2 cellular contexts compared by ENCODE assay signal in genomic region chr16:11985250-11985649, GRCh38.
TF ChIP-seq lines count a peak whose summit lies in the region.

No MANE protein-coding gene starts in this region.

TF ChIP-seq in K562, 482 proteins besides CTCF, POLR2A, EP300 and RAD21:
- TF ChIP-seq, protein P1, sequence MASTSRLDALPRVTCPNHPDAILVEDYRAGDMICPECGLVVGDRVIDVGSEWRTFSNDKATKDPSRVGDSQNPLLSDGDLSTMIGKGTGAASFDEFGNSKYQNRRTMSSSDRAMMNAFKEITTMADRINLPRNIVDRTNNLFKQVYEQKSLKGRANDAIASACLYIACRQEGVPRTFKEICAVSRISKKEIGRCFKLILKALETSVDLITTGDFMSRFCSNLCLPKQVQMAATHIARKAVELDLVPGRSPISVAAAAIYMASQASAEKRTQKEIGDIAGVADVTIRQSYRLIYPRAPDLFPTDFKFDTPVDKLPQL (IDR thresholded peaks at IDR 0.05; ENCODE audit: extremely low read depth, insufficient read length), result no peak
- TF ChIP-seq SMAD4 (CRISPR knock-in tag; conservative IDR thresholded peaks at IDR 0.05), result peak; percentile 50; the same call in 1 of the 2 replicates
- peak; percentile 62; the same call in 1 of the 2 replicates for TF ChIP-seq L3MBTL2 (IDR thresholded peaks at IDR 0.05)

TF ChIP-seq in SK-N-SH treated with all-trans-retinoic acid at 6 μM for 48 hours, 23 proteins besides CTCF, POLR2A, EP300 and RAD21:
- TF ChIP-seq PPARA (CRISPR knock-in tag; IDR thresholded peaks at IDR 0.05; ENCODE audit: borderline replicate concordance), result no peak
- TF ChIP-seq, protein P2, sequence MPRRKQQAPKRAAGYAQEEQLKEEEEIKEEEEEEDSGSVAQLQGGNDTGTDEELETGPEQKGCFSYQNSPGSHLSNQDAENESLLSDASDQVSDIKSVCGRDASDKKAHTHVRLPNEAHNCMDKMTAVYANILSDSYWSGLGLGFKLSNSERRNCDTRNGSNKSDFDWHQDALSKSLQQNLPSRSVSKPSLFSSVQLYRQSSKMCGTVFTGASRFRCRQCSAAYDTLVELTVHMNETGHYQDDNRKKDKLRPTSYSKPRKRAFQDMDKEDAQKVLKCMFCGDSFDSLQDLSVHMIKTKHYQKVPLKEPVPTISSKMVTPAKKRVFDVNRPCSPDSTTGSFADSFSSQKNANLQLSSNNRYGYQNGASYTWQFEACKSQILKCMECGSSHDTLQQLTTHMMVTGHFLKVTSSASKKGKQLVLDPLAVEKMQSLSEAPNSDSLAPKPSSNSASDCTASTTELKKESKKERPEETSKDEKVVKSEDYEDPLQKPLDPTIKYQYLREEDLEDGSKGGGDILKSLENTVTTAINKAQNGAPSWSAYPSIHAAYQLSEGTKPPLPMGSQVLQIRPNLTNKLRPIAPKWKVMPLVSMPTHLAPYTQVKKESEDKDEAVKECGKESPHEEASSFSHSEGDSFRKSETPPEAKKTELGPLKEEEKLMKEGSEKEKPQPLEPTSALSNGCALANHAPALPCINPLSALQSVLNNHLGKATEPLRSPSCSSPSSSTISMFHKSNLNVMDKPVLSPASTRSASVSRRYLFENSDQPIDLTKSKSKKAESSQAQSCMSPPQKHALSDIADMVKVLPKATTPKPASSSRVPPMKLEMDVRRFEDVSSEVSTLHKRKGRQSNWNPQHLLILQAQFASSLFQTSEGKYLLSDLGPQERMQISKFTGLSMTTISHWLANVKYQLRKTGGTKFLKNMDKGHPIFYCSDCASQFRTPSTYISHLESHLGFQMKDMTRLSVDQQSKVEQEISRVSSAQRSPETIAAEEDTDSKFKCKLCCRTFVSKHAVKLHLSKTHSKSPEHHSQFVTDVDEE (CRISPR knock-in tag; IDR thresholded peaks at IDR 0.05), result no peak
